In the genomic region with DNA sequence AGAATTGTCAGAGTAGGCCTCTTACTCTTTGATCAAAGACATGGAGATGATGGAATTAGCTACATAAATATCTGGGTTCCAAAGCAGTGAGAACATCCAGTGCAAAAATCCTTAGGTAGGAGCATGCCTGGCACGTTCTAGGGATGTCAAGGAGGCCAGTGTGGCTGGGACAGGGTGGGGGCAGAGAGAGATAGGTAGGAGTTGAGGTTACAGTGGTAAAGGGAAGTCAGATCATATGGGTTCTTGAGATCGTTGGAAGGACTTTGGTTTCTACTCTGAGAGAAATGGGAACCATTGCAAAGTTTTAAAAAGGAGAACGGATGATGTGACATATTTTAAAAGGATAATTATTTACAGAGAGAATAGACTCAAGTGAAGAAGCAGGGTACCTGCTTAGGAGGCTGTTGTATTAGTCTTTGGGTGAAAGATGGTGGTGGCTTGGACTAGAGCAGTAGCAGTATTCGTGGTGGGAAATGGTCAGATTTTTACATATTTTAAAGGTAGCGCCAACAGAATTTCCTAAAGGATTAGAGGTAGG, we compare ENCODE assay signal across 1 cellular context.
TF ChIP-seq lines count a peak whose summit lies in the region.

No MANE protein-coding gene starts in this region.

TF ChIP-seq in IMR-90, 13 proteins besides CTCF, POLR2A, EP300 and RAD21 (continued from another document):
- no peak for TF ChIP-seq BHLHE40 (IDR thresholded peaks at IDR 0.05; ENCODE audit: low read depth, low read length)
TF ChIP-seq in IMR-90: peak in this region for 0.
